30 cellular contexts compared by ENCODE assay signal in genomic region chr2:161355985-161356384, GRCh38.
"Had no signal": no experiment of that assay in that cellular context is flagged by ENCODE, and none has a peak within 500 bp of the region (broad histone marks: within the 10 kb centered on the region; RNA-seq: fewer than 3 reads in every experiment).

No MANE protein-coding gene starts in this region.

- H3K9me3 Mint-ChIP-seq: activated naive CD4-positive, alpha-beta T cell treated with anti-CD3 and anti-CD28 coated beads, Interleukin-2, amount 50 U/mL, for 24 hours had no signal

- H3K27me3 Mint-ChIP-seq: activated naive CD4-positive, alpha-beta T cell treated with anti-CD3 and anti-CD28 coated beads, Interleukin-2, amount 50 U/mL, for 24 hours had no signal

- H3K27ac ChIP-seq: ascending aorta, body of pancreas, coronary artery, Peyer's patch, RWPE1, SJSA1 had no signal

- H3K4me3 Mint-ChIP-seq: activated CD8-positive, alpha-beta T cell treated with anti-CD3 and anti-CD28 coated beads, Interleukin-2, amount 10 ng/mL, durations not matched to agents 7 days and 5 days; activated naive CD4-positive, alpha-beta T cell treated with anti-CD3 and anti-CD28 coated beads, Interleukin-2, amount 50 U/mL, for 24 hours; activated T-helper 1 cell treated with anti-CD3 and anti-CD28 coated beads, Interleukin-12 subunit alpha, Interleukin-12 subunit beta, Interleukin-2, Interleukin-4 antibody, amounts not matched to agents 30 ng/mL and 10 ng/mL and 1 ng/mL, durations not matched to agents 14 hours and 24 hours and 36 hours; T-helper 1 cell treated with Interleukin-12 subunit alpha and Interleukin-12 subunit beta and Interleukin-4 antibody, amounts not matched to agents 30 μg/mL and 1 μg/mL, for 36 hours had no signal

- H3K27me3 ChIP-seq: ascending aorta, body of pancreas, Peyer's patch, SJSA1 had no signal

- H3K4me1 ChIP-seq: body of pancreas had no signal

- H3K36me3 ChIP-seq: ascending aorta, Peyer's patch had no signal

- H3K27ac Mint-ChIP-seq: activated CD8-positive, alpha-beta T cell treated with anti-CD3 and anti-CD28 coated beads, Interleukin-2, amount 10 ng/mL, durations not matched to agents 7 days and 5 days; activated naive CD4-positive, alpha-beta T cell treated with anti-CD3 and anti-CD28 coated beads, Interleukin-2, amount 50 U/mL, for 24 hours; activated T-helper 1 cell treated with anti-CD3 and anti-CD28 coated beads, Interleukin-12 subunit alpha, Interleukin-12 subunit beta, Interleukin-2, Interleukin-4 antibody, amounts not matched to agents 30 ng/mL and 10 ng/mL and 1 ng/mL, durations not matched to agents 14 hours and 24 hours and 36 hours; T-helper 1 cell treated with Interleukin-12 subunit alpha and Interleukin-12 subunit beta and Interleukin-4 antibody, amounts not matched to agents 30 μg/mL and 1 μg/mL, for 36 hours had no signal

- DNase-seq: activated CD4-positive, alpha-beta T cell treated with anti-CD3 and anti-CD28 coated beads for 48 hours; activated CD4-positive, alpha-beta T cell treated with anti-CD3 and anti-CD28 coated beads, Interleukin-2, amount 50 U/mL, for 4 hours; activated CD4-positive, CD25-positive, alpha-beta regulatory T cell treated with anti-CD3 and anti-CD28 coated beads, Interleukin-2, amount 50 U/mL, for 72 hours; activated CD8-positive, alpha-beta memory T cell treated with anti-CD3 and anti-CD28 coated beads, Interleukin-2, amount 50 U/mL, for 48 hours; activated CD8-positive, alpha-beta T cell treated with anti-CD3 and anti-CD28 coated beads, Interleukin-2, amount 10 ng/mL, durations not matched to agents 7 days and 5 days; activated effector memory CD4-positive, alpha-beta T cell treated with Interleukin-2 at 50 U/mL for 16 hours; activated naive CD4-positive, alpha-beta T cell; activated T-cell treated with anti-CD3 and anti-CD28 coated beads, Interleukin-2, amount 50 U/mL, for 1 hour; amniotic stem cell; body of pancreas; central memory CD4-positive, alpha-beta T cell; Karpas-422; MM.1S; NCI-H1105; NCI-H1436; NCI-H1694 treated with DMSO at 0.1 percent for 48 hours; NCI-H2081 treated with DMSO at 0.1 percent for 48 hours; NCI-H446 treated with DMSO at 0.1 percent for 48 hours; NCI-H524 treated with DMSO at 0.1 percent for 48 hours; NCI-H774; NK-92 treated with Interleukin-12 subunit alpha and Interleukin-12 subunit beta, amount 100 ng/mL, for 24 hours; Peyer's patch; Right ventricle myocardium superior had no signal

- H3K4me3 ChIP-seq: ascending aorta, body of pancreas, coronary artery, Peyer's patch, SJSA1 had no signal

- ATAC-seq: activated CD8-positive, alpha-beta T cell treated with anti-CD3 and anti-CD28 coated beads, Interleukin-2, amount 10 ng/mL, durations not matched to agents 7 days and 5 days; body of pancreas had no signal
